ENCODE assay signal across 8 cellular contexts in the genomic region with DNA sequence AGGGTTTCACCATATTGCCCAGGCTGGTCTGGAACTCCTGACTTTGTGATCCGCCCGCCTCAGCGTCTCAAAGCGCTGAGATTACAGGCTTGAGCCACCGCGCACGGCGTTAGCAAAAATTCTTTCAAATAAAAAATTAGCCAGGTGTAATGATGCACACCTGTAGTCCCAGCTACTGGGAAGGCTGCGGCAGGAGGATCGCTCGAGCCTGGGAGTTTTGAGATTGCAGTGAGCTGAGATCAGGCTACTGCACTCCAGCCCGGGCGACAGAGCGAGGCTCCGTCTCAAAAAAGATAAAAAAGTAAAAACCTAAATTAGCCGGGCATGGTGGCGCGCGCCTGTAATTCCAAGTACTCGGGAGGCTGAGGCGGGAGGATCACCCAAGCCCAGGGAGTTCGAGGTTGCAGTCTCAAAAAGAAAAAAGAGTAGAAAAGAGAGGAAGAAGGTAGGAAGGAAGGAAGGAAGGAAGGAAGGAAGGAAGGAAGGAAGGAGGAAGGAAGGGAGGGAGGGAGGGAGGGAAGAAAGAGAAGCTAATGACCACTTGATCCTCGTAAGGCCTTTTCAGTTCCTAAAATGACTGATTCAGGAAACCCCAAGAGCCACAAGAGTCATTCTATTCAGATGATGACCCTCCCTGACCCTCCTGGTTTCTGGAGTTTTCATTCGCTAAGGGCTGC. TPM values are rescaled to one million over a fixed set of nuclear protein-coding genes. Genes with fewer than 3 reads are reported as not detected.
A peak's percentile ranks its signal among the peaks of the same experiment; 100 is the strongest.
DNase-seq lines count a peak whose midpoint lies in the region; ATAC-seq, FAIRE-seq and TF ChIP-seq lines count a peak whose summit lies in the region.

No MANE protein-coding gene starts in this region.

- peak overlapping the region; percentile 63 to 66 for H3K4me3 ChIP-seq in Panc1 (ENCODE audit: low read depth in 2 of 2, low read length in 2 of 2)
- peak overlapping the region in 2 of 3 experiments; percentile 55 to 58 for H3K4me3 ChIP-seq in endothelial cell of umbilical vein (replicated peaks in 1 of 3; ENCODE audit: insufficient read depth in 1 of 3, low read depth in 1 of 3, low read length in 3 of 3)
- peak overlapping the region; percentile 93 for H3K4me3 ChIP-seq in parathyroid adenoma (ENCODE audit: low read depth, low read length)

- no peaks in the 10 kb centered on the region for H3K79me2 ChIP-seq in endothelial cell of umbilical vein (ENCODE audit: control insufficient read depth, insufficient read depth, low read length)
- no peaks in the 10 kb centered on the region for H3K79me2 ChIP-seq in parathyroid adenoma

- intact Hi-C loops in Panc1 (cut with micrococcal nuclease; ENCODE audit: unreplicated experiment) (no loop called here), endothelial cell of umbilical vein (cut with micrococcal nuclease) (loop anchor here (1.0 to 5.0 kb wide), 2 partner anchors 65 to 71 kb away; a partner anchor contains a TSS)

- peak; percentile 78 for DNase-seq in GM13976 (ENCODE audit: low spot score)
- no peak for DNase-seq in Panc1 (ENCODE audit: low read depth, low spot score)
- no peak for DNase-seq in endothelial cell of umbilical vein (ENCODE audit: low read depth, low spot score)
- DNase-seq in activated gamma-delta T cell (lab: John Stamatoyannopoulos, UW): no peak
- no peak for DNase-seq in effector CD8-positive, alpha-beta T cell (lab: John Stamatoyannopoulos, UW)
- DNase-seq in DMS153 treated with DMSO at 0.1 percent for 48 hours (lab: John Stamatoyannopoulos, UW; ENCODE audit: unreplicated experiment): no peak

- H3K4me1 ChIP-seq in Panc1 (ENCODE audit: control insufficient read depth, insufficient read depth, low read length) (peaks cover 5% of the 10 kb centered on the region; the same call in 1 of the 2 replicates), endothelial cell of umbilical vein (ENCODE audit: control insufficient read depth, extremely low read depth, insufficient read depth, low read length) (peaks cover 4% of the 10 kb centered on the region), parathyroid adenoma (peaks cover 6% of the 10 kb centered on the region)

- no peaks in the 10 kb centered on the region for H3K9me3 ChIP-seq in Panc1 (ENCODE audit: control insufficient read depth, insufficient read depth, low read depth, low read length)
- H3K9me3 ChIP-seq in endothelial cell of umbilical vein (replicated peaks; ENCODE audit: control insufficient read depth, insufficient read depth, low read length): no peaks in the 10 kb centered on the region
- no peaks in the 10 kb centered on the region for H3K9me3 ChIP-seq in parathyroid adenoma (ENCODE audit: control insufficient read depth, low read length)

- no peaks in the 10 kb centered on the region for H3K9me1 ChIP-seq in endothelial cell of umbilical vein (replicated peaks; ENCODE audit: control insufficient read depth, extremely low read depth, insufficient read depth, low read length)

- POLR2A ChIA-PET in Panc1 (lab: Charles Lee) (no interaction called here), endothelial cell of umbilical vein (lab: Charles Lee) (interaction anchor here (1.1 kb wide), 1 partner anchor 9 kb away, joined by 6 read pairs; no protein-coding TSS in a partner anchor)

- H3K4me2 ChIP-seq in endothelial cell of umbilical vein (ENCODE audit: insufficient read depth, low read length) (peak overlapping the region; percentile 87), parathyroid adenoma (ENCODE audit: low read length) (peak overlapping the region; percentile 100)

- no peak for TF ChIP-seq POLR2A in endothelial cell of umbilical vein (IDR thresholded peaks at IDR 0.05; ENCODE audit: low read depth, low read length)

- BruUV-seq in Panc1 (replicated peaks; lab: Mats Ljungman, UMichigan) (no TSS peak), endothelial cell of umbilical vein (replicated peaks; lab: Mats Ljungman, UMichigan) (no TSS peak)

- dilution Hi-C loops in endothelial cell of umbilical vein (cut with MboI; ENCODE audit: extremely low pct_ligation_motif_present, low sequenced_read_pairs): no loop called here

- H2AFZ ChIP-seq in endothelial cell of umbilical vein (ENCODE audit: low read depth, low read length) (peak overlapping the region; percentile 94), parathyroid adenoma (peak overlapping the region; percentile 100)

- in situ Hi-C loops in GM13976 (cut with MboI; ENCODE audit: low sequenced_read_pairs, unreplicated experiment) (no loop called here), Panc1 (cut with HindIII; ENCODE audit: low pct_unique_long_range_greater_than_20kb, low sequenced_read_pairs) (no loop called here)

- peak overlapping the region; percentile 95 for H3K27ac ChIP-seq in Panc1 (ENCODE audit: low read length)
- no peak overlapping the region for H3K27ac ChIP-seq in endothelial cell of umbilical vein (ENCODE audit: insufficient read depth, low read depth, low read length)
- peak overlapping the region; percentile 100 for H3K27ac ChIP-seq in parathyroid adenoma

- no peak overlapping the region for H3K9ac ChIP-seq in endothelial cell of umbilical vein (replicated peaks; ENCODE audit: extremely low read depth, insufficient read depth, low read length)
- H3K9ac ChIP-seq in parathyroid adenoma: peak overlapping the region; percentile 97

- peak; percentile 70 for FAIRE-seq in endothelial cell of umbilical vein (lab: Jason Lieb, UNC)

- TF ChIP-seq CTCF in GM13976 (IDR thresholded peaks at IDR 0.05; ENCODE audit: borderline replicate concordance, control extremely low read depth, extremely low read depth, insufficient read depth, missing control alignments) (no peak), Panc1 (IDR thresholded peaks at IDR 0.05) (no peak), endothelial cell of umbilical vein (IDR thresholded peaks at IDR 0.05; ENCODE audit: extremely low read depth in 1 of 2, insufficient read depth in 1 of 2, low read depth in 1 of 2, low read length in 2 of 2) (no peak), parathyroid adenoma (IDR thresholded peaks at IDR 0.05) (no peak)

- CTCF ChIA-PET in Panc1 (lab: Charles Lee) (interaction anchor here (1.2 kb wide), 1 partner anchor 71 kb away, joined by 5 read pairs; no protein-coding TSS in a partner anchor), endothelial cell of umbilical vein (lab: Charles Lee) (interaction anchor here (0.6 to 1.1 kb wide), 2 partner anchors 12 to 220 kb away, joined by 3 to 4 read pairs; no protein-coding TSS in a partner anchor)

- peak; percentile 26 for ATAC-seq in HG02623 (IDR thresholded peaks at IDR 0.05; ENCODE audit: unreplicated experiment)
- no peak for ATAC-seq in Panc1

- H4K20me1 ChIP-seq in endothelial cell of umbilical vein (replicated peaks; ENCODE audit: control insufficient read depth, extremely low read depth, insufficient read depth, low read length): no peaks in the 10 kb centered on the region

- H3K27me3 ChIP-seq in Panc1 (ENCODE audit: control insufficient read depth, insufficient read depth, low read length) (no peaks in the 10 kb centered on the region), endothelial cell of umbilical vein (ENCODE audit: control insufficient read depth in 2 of 2, insufficient read depth in 2 of 2, low read length in 2 of 2) (no peaks in the 10 kb centered on the region), parathyroid adenoma (ENCODE audit: control insufficient read depth, insufficient read depth, low read length) (no peaks in the 10 kb centered on the region)

- H3K36me3 ChIP-seq in Panc1 (ENCODE audit: control insufficient read depth, insufficient read depth, low read length): no peaks in the 10 kb centered on the region
- H3K36me3 ChIP-seq in endothelial cell of umbilical vein (ENCODE audit: control insufficient read depth in 2 of 2, extremely low read depth in 1 of 2, insufficient read depth in 2 of 2, low read length in 2 of 2): no peaks in the 10 kb centered on the region
- H3K36me3 ChIP-seq in parathyroid adenoma (ENCODE audit: control insufficient read depth, insufficient read depth, low read length): no peaks in the 10 kb centered on the region

TF ChIP-seq in endothelial cell of umbilical vein, 7 proteins besides CTCF, POLR2A, EP300 and RAD21:
- TF ChIP-seq JUN (IDR thresholded peaks at IDR 0.05; ENCODE audit: borderline replicate concordance, insufficient read depth, insufficient read length, low read depth) (no peak), GATA2 (IDR thresholded peaks at IDR 0.05; ENCODE audit: insufficient read depth, insufficient read length, low read depth, low read length) (no peak)

RNA-seq across cellular contexts. Expression of a gene that starts 59.2 kb away (rescaled TPM):
- not detected for total RNA-seq in Panc1 (2021; ENCODE audit: unreplicated experiment)
- not detected for polyA plus RNA-seq in Panc1 (2012; ENCODE audit: insufficient read length)
- total RNA-seq in endothelial cell of umbilical vein: 0.14 and 0.29 TPM in 2 replicates
- 0.21 and 0.27 TPM in 2 replicates for polyA plus RNA-seq in endothelial cell of umbilical vein
- polyA plus RNA-seq in endothelial cell of umbilical vein (2011; cell fraction: cytosol; rRNA removed): 0.20 and 0.22 TPM in 2 replicates
- polyA plus RNA-seq in endothelial cell of umbilical vein (2011; cell fraction: nucleus; rRNA removed): 0.14 and 0.17 TPM in 2 replicates
- 0.12 and 0.15 TPM in 2 replicates for polyA plus RNA-seq in endothelial cell of umbilical vein (2012)
- polyA minus RNA-seq in endothelial cell of umbilical vein: 0.10 and 0.49 TPM in 2 replicates
- not detected for polyA minus RNA-seq in endothelial cell of umbilical vein (2011; cell fraction: cytosol; rRNA and poly(A)+ RNA removed)
- polyA minus RNA-seq in endothelial cell of umbilical vein (2011; cell fraction: nucleus; rRNA and poly(A)+ RNA removed): 0.10 and 0.19 TPM in 2 replicates
